1 cellular context compared by ENCODE assay signal in genomic region chr19:8389891-8390616, GRCh38.
TF ChIP-seq lines count a peak whose summit lies in the region.

RAB11B (plus strand) TSS chr19:8390360; CDS start chr19:8390417, 57 bp downstream.

TF ChIP-seq in HepG2, 621 proteins besides CTCF, POLR2A, EP300 and RAD21 (continued from another document and continues in another):
- TF ChIP-seq ZBTB40 (IDR thresholded peaks at IDR 0.05) (peak; percentile 20; the same call in 1 of the 2 replicates), ZBTB40 (CRISPR knock-in tag; IDR thresholded peaks at IDR 0.05) (no peak), ZNF549 (CRISPR knock-in tag; IDR thresholded peaks at IDR 0.05) (no peak), TBX3 (IDR thresholded peaks at IDR 0.05; ENCODE audit: borderline replicate concordance) (peak; percentile 39; the same call in 1 of the 2 replicates), ZNF713 (CRISPR knock-in tag; IDR thresholded peaks at IDR 0.05) (no peak), ZNF709 (CRISPR knock-in tag; IDR thresholded peaks at IDR 0.05) (no peak), EEA1 (CRISPR knock-in tag; IDR thresholded peaks at IDR 0.05; ENCODE audit: borderline replicate concordance) (no peak; the same call in 1 of the 2 replicates), ZNF230 (CRISPR knock-in tag; IDR thresholded peaks at IDR 0.05) (peak; percentile 66; the same call in 1 of the 2 replicates), TCF7L2 (IDR thresholded peaks at IDR 0.05; ENCODE audit: low read depth, low read length) (no peak), ELF4 (CRISPR knock-in tag; IDR thresholded peaks at IDR 0.05; ENCODE audit: borderline replicate concordance) (peak; percentile 92; the same call in 1 of the 2 replicates), SMC3 (IDR thresholded peaks at IDR 0.05; ENCODE audit: low read length) (no peak), SP4 (CRISPR knock-in tag; IDR thresholded peaks at IDR 0.05) (peak; percentile 93), NCOA2 (CRISPR knock-in tag; IDR thresholded peaks at IDR 0.05) (peak; percentile 16; the same call in 1 of the 2 replicates), MTF2 (CRISPR knock-in tag; IDR thresholded peaks at IDR 0.05; ENCODE audit: borderline replicate concordance) (no peak), ZNF747 (CRISPR knock-in tag; IDR thresholded peaks at IDR 0.05; ENCODE audit: borderline replicate concordance) (peak; percentile 69; the same call in 1 of the 2 replicates), ZNF451 (CRISPR knock-in tag; IDR thresholded peaks at IDR 0.05) (no peak), PRPF4 (IDR thresholded peaks at IDR 0.05; ENCODE audit: low read depth, low read length, poor library complexity, severe bottlenecking) (no peak), SRSF9 (IDR thresholded peaks at IDR 0.05; ENCODE audit: borderline replicate concordance, insufficient read depth, low read depth, low read length, poor library complexity, severe bottlenecking) (no peak), ZNF142 (CRISPR knock-in tag; IDR thresholded peaks at IDR 0.05) (peak; percentile 13; the same call in 1 of the 2 replicates), ZNF790 (CRISPR knock-in tag; IDR thresholded peaks at IDR 0.05; ENCODE audit: borderline replicate concordance) (no peak; the same call in 1 of the 2 replicates), TERF1 (CRISPR knock-in tag; IDR thresholded peaks at IDR 0.05) (no peak), FOXJ3 (CRISPR knock-in tag; IDR thresholded peaks at IDR 0.05; ENCODE audit: borderline replicate concordance) (0 out of 2 replicates have a peak, but pooled peaks have one; percentile 16), KDM5B (CRISPR knock-in tag; IDR thresholded peaks at IDR 0.05; ENCODE audit: borderline replicate concordance) (peak; percentile 30; the same call in 1 of the 2 replicates)
- TF ChIP-seq, protein P1, sequence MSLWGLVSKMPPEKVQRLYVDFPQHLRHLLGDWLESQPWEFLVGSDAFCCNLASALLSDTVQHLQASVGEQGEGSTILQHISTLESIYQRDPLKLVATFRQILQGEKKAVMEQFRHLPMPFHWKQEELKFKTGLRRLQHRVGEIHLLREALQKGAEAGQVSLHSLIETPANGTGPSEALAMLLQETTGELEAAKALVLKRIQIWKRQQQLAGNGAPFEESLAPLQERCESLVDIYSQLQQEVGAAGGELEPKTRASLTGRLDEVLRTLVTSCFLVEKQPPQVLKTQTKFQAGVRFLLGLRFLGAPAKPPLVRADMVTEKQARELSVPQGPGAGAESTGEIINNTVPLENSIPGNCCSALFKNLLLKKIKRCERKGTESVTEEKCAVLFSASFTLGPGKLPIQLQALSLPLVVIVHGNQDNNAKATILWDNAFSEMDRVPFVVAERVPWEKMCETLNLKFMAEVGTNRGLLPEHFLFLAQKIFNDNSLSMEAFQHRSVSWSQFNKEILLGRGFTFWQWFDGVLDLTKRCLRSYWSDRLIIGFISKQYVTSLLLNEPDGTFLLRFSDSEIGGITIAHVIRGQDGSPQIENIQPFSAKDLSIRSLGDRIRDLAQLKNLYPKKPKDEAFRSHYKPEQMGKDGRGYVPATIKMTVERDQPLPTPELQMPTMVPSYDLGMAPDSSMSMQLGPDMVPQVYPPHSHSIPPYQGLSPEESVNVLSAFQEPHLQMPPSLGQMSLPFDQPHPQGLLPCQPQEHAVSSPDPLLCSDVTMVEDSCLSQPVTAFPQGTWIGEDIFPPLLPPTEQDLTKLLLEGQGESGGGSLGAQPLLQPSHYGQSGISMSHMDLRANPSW (CRISPR knock-in tag; IDR thresholded peaks at IDR 0.05; ENCODE audit: borderline replicate concordance) = no peak
- TF ChIP-seq, protein P2, sequence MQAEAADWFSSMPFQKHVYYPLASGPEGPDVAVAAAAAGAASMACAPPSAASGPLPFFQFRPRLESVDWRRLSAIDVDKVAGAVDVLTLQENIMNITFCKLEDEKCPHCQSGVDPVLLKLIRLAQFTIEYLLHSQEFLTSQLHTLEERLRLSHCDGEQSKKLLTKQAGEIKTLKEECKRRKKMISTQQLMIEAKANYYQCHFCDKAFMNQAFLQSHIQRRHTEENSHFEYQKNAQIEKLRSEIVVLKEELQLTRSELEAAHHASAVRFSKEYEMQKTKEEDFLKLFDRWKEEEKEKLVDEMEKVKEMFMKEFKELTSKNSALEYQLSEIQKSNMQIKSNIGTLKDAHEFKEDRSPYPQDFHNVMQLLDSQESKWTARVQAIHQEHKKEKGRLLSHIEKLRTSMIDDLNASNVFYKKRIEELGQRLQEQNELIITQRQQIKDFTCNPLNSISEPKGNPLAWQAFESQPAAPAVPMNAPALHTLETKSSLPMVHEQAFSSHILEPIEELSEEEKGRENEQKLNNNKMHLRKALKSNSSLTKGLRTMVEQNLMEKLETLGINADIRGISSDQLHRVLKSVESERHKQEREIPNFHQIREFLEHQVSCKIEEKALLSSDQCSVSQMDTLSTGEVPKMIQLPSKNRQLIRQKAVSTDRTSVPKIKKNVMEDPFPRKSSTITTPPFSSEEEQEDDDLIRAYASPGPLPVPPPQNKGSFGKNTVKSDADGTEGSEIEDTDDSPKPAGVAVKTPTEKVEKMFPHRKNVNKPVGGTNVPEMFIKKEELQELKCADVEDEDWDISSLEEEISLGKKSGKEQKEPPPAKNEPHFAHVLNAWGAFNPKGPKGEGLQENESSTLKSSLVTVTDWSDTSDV (CRISPR knock-in tag; IDR thresholded peaks at IDR 0.05) = no peak
- TF ChIP-seq, protein P3, sequence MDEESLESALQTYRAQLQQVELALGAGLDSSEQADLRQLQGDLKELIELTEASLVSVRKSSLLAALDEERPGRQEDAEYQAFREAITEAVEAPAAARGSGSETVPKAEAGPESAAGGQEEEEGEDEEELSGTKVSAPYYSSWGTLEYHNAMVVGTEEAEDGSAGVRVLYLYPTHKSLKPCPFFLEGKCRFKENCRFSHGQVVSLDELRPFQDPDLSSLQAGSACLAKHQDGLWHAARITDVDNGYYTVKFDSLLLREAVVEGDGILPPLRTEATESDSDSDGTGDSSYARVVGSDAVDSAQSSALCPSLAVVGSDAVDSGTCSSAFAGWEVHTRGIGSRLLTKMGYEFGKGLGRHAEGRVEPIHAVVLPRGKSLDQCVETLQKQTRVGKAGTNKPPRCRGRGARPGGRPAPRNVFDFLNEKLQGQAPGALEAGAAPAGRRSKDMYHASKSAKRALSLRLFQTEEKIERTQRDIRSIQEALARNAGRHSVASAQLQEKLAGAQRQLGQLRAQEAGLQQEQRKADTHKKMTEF (CRISPR knock-in tag; IDR thresholded peaks at IDR 0.05) = 0 out of 2 replicates have a peak, but pooled peaks have one; percentile 29
- TF ChIP-seq, protein P4, sequence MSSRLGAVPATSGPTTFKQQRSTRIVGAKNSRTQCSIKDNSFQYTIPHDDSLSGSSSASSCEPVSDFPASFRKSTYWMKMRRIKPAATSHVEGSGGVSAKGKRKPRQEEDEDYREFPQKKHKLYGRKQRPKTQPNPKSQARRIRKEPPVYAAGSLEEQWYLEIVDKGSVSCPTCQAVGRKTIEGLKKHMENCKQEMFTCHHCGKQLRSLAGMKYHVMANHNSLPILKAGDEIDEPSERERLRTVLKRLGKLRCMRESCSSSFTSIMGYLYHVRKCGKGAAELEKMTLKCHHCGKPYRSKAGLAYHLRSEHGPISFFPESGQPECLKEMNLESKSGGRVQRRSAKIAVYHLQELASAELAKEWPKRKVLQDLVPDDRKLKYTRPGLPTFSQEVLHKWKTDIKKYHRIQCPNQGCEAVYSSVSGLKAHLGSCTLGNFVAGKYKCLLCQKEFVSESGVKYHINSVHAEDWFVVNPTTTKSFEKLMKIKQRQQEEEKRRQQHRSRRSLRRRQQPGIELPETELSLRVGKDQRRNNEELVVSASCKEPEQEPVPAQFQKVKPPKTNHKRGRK (CRISPR knock-in tag; IDR thresholded peaks at IDR 0.05) = no peak
- TF ChIP-seq, protein P5, sequence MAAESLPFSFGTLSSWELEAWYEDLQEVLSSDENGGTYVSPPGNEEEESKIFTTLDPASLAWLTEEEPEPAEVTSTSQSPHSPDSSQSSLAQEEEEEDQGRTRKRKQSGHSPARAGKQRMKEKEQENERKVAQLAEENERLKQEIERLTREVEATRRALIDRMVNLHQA (CRISPR knock-in tag; IDR thresholded peaks at IDR 0.05) = no peak
